Comparison of ENCODE assay signal across 24 cellular contexts in genomic region chr21:32795802-32796489, GRCh38. TPM values are rescaled to one million over a fixed set of nuclear protein-coding genes. Genes with fewer than 3 reads are reported as not detected.
DNase-seq lines count a peak whose midpoint lies in the region; ATAC-seq, FAIRE-seq and TF ChIP-seq lines count a peak whose summit lies in the region.
"Had no signal": no experiment of that assay in that cellular context is flagged by ENCODE, and none has a peak within 500 bp of the region (broad histone marks: within the 10 kb centered on the region; RNA-seq: fewer than 3 reads in every experiment).

No MANE protein-coding gene starts in this region.

- FAIRE-seq in pancreas (lab: Jason Lieb, UNC) = no peak
- FAIRE-seq: A549, GM12878 had no signal

- no peak overlapping the region for H3K9ac ChIP-seq in neural progenitor cell

- H3K4me1 ChIP-seq in HEK293 (ENCODE audit: control insufficient read depth, insufficient read depth, low read length) = no peaks in the 10 kb centered on the region
- peaks cover 17% of the 10 kb centered on the region for H3K4me1 ChIP-seq in body of pancreas
- H3K4me1 ChIP-seq in pancreas = no peaks in the 10 kb centered on the region
- H3K4me1 ChIP-seq in neural progenitor cell = peaks cover 4% of the 10 kb centered on the region
- H3K4me1 ChIP-seq: A549, SJSA1 had no signal

- H3K9me3 ChIP-seq in HEK293 (ENCODE audit: control insufficient read depth, insufficient read depth, low read depth, low read length) (no peaks in the 10 kb centered on the region), body of pancreas (no peaks in the 10 kb centered on the region), pancreas (no peaks in the 10 kb centered on the region), neural progenitor cell (ENCODE audit: low read depth) (no peaks in the 10 kb centered on the region)
- H3K9me3 ChIP-seq: A549, SJSA1 had no signal

- H3K27me3 Mint-ChIP-seq in neural progenitor cell (ENCODE audit: insufficient read depth, low read depth) = no peaks in the 10 kb centered on the region
- H3K27me3 Mint-ChIP-seq: CD4-positive, alpha-beta memory T cell had no signal

- H3K27ac ChIP-seq in HEK293 (ENCODE audit: extremely low read depth, low read depth, low read length) (no peak overlapping the region), body of pancreas (peak overlapping the region in 3 of 4 donors; percentile 22 to 71 (median 66)), substantia nigra (ENCODE audit: low read depth, low read length, poor library complexity, severe bottlenecking) (peak overlapping the region; percentile 49), pancreas (peak overlapping the region in 1 of 4 donors; percentile 37), neural progenitor cell (no peak overlapping the region)
- H3K27ac ChIP-seq: A549, SJSA1 had no signal

- CTCF ChIA-PET in HEK293 (lab: Yijun Ruan, JAX) = interaction anchor here (0.6 kb wide), 1 partner anchor 9 kb away, joined by 4 read pairs; no protein-coding TSS in a partner anchor

- DNase-seq in body of pancreas = no peak
- peak; percentile 48 for DNase-seq in medulla oblongata (ENCODE audit: extremely low spot score)
- DNase-seq in substantia nigra (lab: John Stamatoyannopoulos, UW) = peak in 8 of 49 donors; percentile 5 to 29 (median 11)
- no peak for DNase-seq in pancreas
- DNase-seq in neural progenitor cell (ENCODE audit: low spot score) = no peak
- no peak for DNase-seq in iPS-NIHi7 (ENCODE audit: extremely low spot score)
- DNase-seq: AML-193; CD4-positive, alpha-beta memory T cell; COR-L47; DMS79; EL; GDM1; NCI-H1092 treated with DMSO at 0.1 percent for 48 hours; NCI-H1436; NCI-H187; NCI-H526; Right ventricle myocardium superior; RPMI8226 had no signal

- H3K9me3 Mint-ChIP-seq in neural progenitor cell = no peaks in the 10 kb centered on the region
- H3K9me3 Mint-ChIP-seq: CD4-positive, alpha-beta memory T cell; IgD-negative memory B cell had no signal

- H3K27ac Mint-ChIP-seq in neural progenitor cell = no peak overlapping the region
- H3K27ac Mint-ChIP-seq: CD4-positive, alpha-beta memory T cell; IgD-negative memory B cell had no signal

- no peak overlapping the region for H3K4me3 Mint-ChIP-seq in neural progenitor cell
- H3K4me3 Mint-ChIP-seq: CD4-positive, alpha-beta memory T cell; IgD-negative memory B cell had no signal

- H3K36me3 Mint-ChIP-seq in neural progenitor cell = peaks cover 1% of the 10 kb centered on the region

- no peak overlapping the region for H3K4me2 ChIP-seq in neural progenitor cell
- H3K4me2 ChIP-seq: A549 had no signal

- POLR2A ChIA-PET in HEK293 (lab: Yijun Ruan, JAX) = interaction anchor here (0.6 kb wide), 1 partner anchor 24 kb away, joined by 5 read pairs; the partner anchor contains the start of gene PAXBP1

- TF ChIP-seq CTCF in HEK293 (tag by site-specific recombination; IDR thresholded peaks at IDR 0.05) = no peak
- TF ChIP-seq CTCF in body of pancreas (IDR thresholded peaks at IDR 0.05) = no peak
- no peak for TF ChIP-seq CTCF in pancreas (IDR thresholded peaks at IDR 0.05)
- TF ChIP-seq CTCF in neural progenitor cell (IDR thresholded peaks at IDR 0.05) = no peak

- ATAC-seq in body of pancreas (no peak), pancreas (no peak)
- ATAC-seq: A549, GM12878, HCT116 had no signal

- H3K79me2 ChIP-seq in neural progenitor cell (ENCODE audit: low read depth) = no peaks in the 10 kb centered on the region

- H3K4me3 ChIP-seq in HEK293 (ENCODE audit: low read depth, low read length) = no peak overlapping the region
- H3K4me3 ChIP-seq in body of pancreas = no peak overlapping the region
- H3K4me3 ChIP-seq in pancreas = no peak overlapping the region
- H3K4me3 ChIP-seq in neural progenitor cell = no peak overlapping the region
- H3K4me3 ChIP-seq: A549, GM12878, SJSA1 had no signal

- no peaks in the 10 kb centered on the region for H3K36me3 ChIP-seq in HEK293 (ENCODE audit: control insufficient read depth in 2 of 2, insufficient read depth in 1 of 2, low read length in 2 of 2)
- no peaks in the 10 kb centered on the region for H3K36me3 ChIP-seq in body of pancreas (replicated peaks in 1 of 2; ENCODE audit: insufficient read depth in 1 of 2, low read depth in 2 of 2)
- no peaks in the 10 kb centered on the region for H3K36me3 ChIP-seq in pancreas
- H3K36me3 ChIP-seq in neural progenitor cell = no peaks in the 10 kb centered on the region
- H3K36me3 ChIP-seq: SJSA1 had no signal

- H2AFZ ChIP-seq in neural progenitor cell (replicated peaks) = no peak overlapping the region

- 84 to 88% methylated on average over 6 to 7 of the region's 7 CpGs for WGBS in body of pancreas, 2 donors
- WGBS in pancreas, 2 donors = 86 to 92% methylated on average over 7 of the region's 7 CpGs

- peaks cover 20% of the 10 kb centered on the region for H3K4me1 Mint-ChIP-seq in neural progenitor cell
- H3K4me1 Mint-ChIP-seq: CD4-positive, alpha-beta memory T cell; IgD-negative memory B cell had no signal

- no peaks in the 10 kb centered on the region for H3F3A ChIP-seq in neural progenitor cell (ENCODE audit: low read depth)

- H4K20me1 ChIP-seq in neural progenitor cell (ENCODE audit: low read depth) = no peaks in the 10 kb centered on the region

- intact Hi-C loops in body of pancreas (cut with DNase I) = no loop called here
- intact Hi-C loops in pancreas (cut with DNase I) = no loop called here

- no peak for TF ChIP-seq POLR2A in body of pancreas (IDR thresholded peaks at IDR 0.05)

- H3K27me3 ChIP-seq in body of pancreas (no peaks in the 10 kb centered on the region), pancreas (no peaks in the 10 kb centered on the region), neural progenitor cell (no peaks in the 10 kb centered on the region)

TF ChIP-seq in HEK293, 187 proteins besides CTCF, POLR2A, EP300 and RAD21:
- TF ChIP-seq ZNF280D (tag by site-specific recombination; IDR thresholded peaks at IDR 0.05) = no peak
- peak; percentile 98 for TF ChIP-seq ZNF366 (tag by site-specific recombination; conservative IDR thresholded peaks at IDR 0.05)

RNA-seq across cellular contexts. Expression of gene PAXBP1, which starts 24.4 kb away (rescaled TPM):
- 10 to 100 TPM; 51.9 to 84.0 TPM for total RNA-seq in body of pancreas
- total RNA-seq in pancreas = 10 to 100 TPM; 13.3 to 22.3 (median 15.9) TPM
- polyA plus RNA-seq in pancreas = 10 to 100 TPM; 16.6 to 29.2 TPM
- 121 and 193 TPM in 2 replicates for total RNA-seq in neural progenitor cell (ENCODE audit: low replicate concordance)

Comparison
In these comparisons a context has a peak if more than half of its experiments do, and no peak if none do; other contexts are left out.
1. H3K27ac ChIP-seq: peak in body of pancreas (3 of 4) and substantia nigra (single experiment); none in HEK293 (single experiment) and neural progenitor cell (single experiment).